In the genomic region with DNA sequence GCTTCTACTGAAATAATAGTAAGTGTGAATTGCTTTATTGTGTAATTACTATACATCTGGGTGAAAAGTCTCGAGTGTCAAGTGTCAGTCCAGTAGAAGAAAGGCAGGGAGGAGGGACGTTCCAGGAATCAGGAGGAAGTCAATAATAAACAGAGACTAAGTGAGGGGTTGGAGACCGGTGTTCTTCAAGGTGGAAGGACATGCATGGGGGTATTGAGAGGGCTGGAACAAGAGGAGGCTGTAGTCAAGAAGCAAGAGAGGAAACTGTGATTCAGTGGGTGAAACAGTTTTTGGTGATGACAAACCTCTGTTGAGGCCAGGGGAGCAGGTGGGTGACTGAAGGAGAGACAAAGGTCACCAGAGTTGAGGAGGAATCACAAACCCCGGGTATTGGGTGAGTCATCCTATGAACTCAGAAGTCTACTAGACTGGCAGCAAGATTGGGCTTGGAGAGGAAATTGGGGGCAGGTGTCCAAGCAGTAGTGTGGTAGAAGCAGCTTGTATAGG, we compare ENCODE assay signal across 11 cellular contexts.
DNase-seq lines count a peak whose midpoint lies in the region; ATAC-seq, FAIRE-seq and TF ChIP-seq lines count a peak whose summit lies in the region.
"Had no signal": no experiment of that assay in that cellular context is flagged by ENCODE, and none has a peak within 500 bp of the region (broad histone marks: within the 10 kb centered on the region; RNA-seq: fewer than 3 reads in every experiment).

No MANE protein-coding gene starts in this region.

- peak; percentile 69 for DNase-seq in activated CD8-positive, alpha-beta memory T cell treated with anti-CD3 and anti-CD28 coated beads, Interleukin-2, amount 50 U/mL, for 48 hours
- DNase-seq in stimulated activated CD4-positive, alpha-beta T cell treated with anti-CD3 and anti-CD28 coated beads, Interleukin-15, amount 100 ng/mL, for 48 hours (ENCODE audit: low read depth in 2 of 2) = peak; percentile 63
- DNase-seq in effector CD4-positive, alpha-beta T cell = no peak
- no peak for DNase-seq in RCC 7860 (ENCODE audit: low spot score)
- no peak for DNase-seq in GM10266 (ENCODE audit: extremely low spot score)
- no peak for DNase-seq in NCI-H748 treated with DMSO at 0.1 percent for 48 hours (lab: John Stamatoyannopoulos, UW)
- DNase-seq: GDM1, NCI-H1436 had no signal

- no peak for TF ChIP-seq CTCF in GM10266 (IDR thresholded peaks at IDR 0.05; ENCODE audit: control insufficient read depth, insufficient read depth, low read depth, missing control alignments)

- no peak for FAIRE-seq in RCC 7860 (lab: Jason Lieb, UNC)
- FAIRE-seq: colon had no signal

- ATAC-seq in GM18907 (IDR thresholded peaks at IDR 0.05; ENCODE audit: unreplicated experiment) (peak; percentile 73), HG03460 (IDR thresholded peaks at IDR 0.05; ENCODE audit: unreplicated experiment) (peak; percentile 67)

Comparison
In these comparisons a context has a peak if more than half of its experiments do, and no peak if none do; other contexts are left out.
1. DNase-seq: peak in activated CD8-positive, alpha-beta memory T cell treated with anti-CD3 and anti-CD28 coated beads, Interleukin-2, amount 50 U/mL, for 48 hours (single experiment) and stimulated activated CD4-positive, alpha-beta T cell treated with anti-CD3 and anti-CD28 coated beads, Interleukin-15, amount 100 ng/mL, for 48 hours (2 of 2); none in effector CD4-positive, alpha-beta T cell (single experiment), RCC 7860 (single experiment), GM10266 (single experiment) and NCI-H748 treated with DMSO at 0.1 percent for 48 hours (single experiment).